Comparison of ENCODE assay signal across 1 cellular context in the genomic region with DNA sequence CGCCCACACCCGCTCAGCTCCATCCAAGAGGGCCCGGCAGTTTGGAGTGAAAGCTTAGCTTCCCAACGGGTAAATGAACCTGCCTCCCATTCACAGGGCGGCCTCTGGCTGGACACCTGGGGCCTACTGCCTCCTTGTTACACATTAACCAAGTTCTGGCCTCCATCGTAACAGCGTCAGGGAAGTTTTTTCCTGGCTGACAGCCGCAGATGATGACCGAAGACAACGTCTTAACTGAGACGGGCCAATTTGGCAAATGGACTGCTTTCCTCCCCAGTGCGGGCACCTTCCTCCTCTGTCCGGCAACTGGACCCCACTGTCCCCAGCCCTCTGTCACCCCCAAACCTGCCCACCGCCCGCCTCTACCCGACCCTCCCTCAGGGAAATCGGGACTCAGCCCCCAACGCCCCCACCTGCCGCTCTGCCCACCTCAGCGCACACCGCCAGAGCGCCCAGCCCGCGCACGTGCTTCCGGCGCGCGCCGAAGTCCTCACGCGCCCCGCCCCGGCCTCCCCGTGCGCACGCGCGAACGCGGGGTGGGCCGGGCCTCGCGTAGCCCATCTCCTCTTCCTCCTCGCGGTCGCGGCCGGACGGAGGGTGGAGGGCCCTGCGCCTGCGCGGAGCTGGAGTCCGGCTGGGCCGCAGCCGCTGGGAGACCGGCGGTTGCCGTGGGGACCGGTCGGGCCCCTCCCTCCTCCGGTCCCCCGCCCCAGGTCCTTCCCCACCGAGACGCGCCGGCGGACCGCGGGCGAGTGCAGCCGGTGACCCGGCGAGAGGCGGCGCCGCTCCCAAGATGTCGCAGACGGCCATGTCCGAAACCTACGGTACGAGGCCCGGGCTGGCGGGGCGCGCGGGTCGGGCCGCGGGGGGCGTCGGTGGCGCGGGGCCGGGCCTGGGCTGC.
TF ChIP-seq lines count a peak whose summit lies in the region.

A gene with protein sequence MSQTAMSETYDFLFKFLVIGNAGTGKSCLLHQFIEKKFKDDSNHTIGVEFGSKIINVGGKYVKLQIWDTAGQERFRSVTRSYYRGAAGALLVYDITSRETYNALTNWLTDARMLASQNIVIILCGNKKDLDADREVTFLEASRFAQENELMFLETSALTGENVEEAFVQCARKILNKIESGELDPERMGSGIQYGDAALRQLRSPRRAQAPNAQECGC (plus strand): TSS at position 565 of the 901 bp plus-strand sequence. CDS start 229 bp downstream, at position 794.

TF ChIP-seq in K562, 482 proteins besides CTCF, POLR2A, EP300 and RAD21 (continued from another document and continues in another):
- no peak for TF ChIP-seq ZFP36 (IDR thresholded peaks at IDR 0.05; ENCODE audit: low read depth, low read length, partially characterized antibody)
- TF ChIP-seq BDP1 (IDR thresholded peaks at IDR 0.05; ENCODE audit: insufficient read depth, insufficient read length): no peak
- TF ChIP-seq, protein P1, sequence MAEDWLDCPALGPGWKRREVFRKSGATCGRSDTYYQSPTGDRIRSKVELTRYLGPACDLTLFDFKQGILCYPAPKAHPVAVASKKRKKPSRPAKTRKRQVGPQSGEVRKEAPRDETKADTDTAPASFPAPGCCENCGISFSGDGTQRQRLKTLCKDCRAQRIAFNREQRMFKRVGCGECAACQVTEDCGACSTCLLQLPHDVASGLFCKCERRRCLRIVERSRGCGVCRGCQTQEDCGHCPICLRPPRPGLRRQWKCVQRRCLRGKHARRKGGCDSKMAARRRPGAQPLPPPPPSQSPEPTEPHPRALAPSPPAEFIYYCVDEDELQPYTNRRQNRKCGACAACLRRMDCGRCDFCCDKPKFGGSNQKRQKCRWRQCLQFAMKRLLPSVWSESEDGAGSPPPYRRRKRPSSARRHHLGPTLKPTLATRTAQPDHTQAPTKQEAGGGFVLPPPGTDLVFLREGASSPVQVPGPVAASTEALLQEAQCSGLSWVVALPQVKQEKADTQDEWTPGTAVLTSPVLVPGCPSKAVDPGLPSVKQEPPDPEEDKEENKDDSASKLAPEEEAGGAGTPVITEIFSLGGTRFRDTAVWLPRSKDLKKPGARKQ (CRISPR knock-in tag; IDR thresholded peaks at IDR 0.05): no peak
- TF ChIP-seq NUFIP1 (IDR thresholded peaks at IDR 0.05; ENCODE audit: partially characterized antibody): no peak
- TF ChIP-seq PTBP1 (IDR thresholded peaks at IDR 0.05; ENCODE audit: low read depth, low read length): no peak
- no peak for TF ChIP-seq BRCA1 (IDR thresholded peaks at IDR 0.05)
- no peak; the same call in 1 of the 2 replicates for TF ChIP-seq BRCA1 (CRISPR knock-in tag; IDR thresholded peaks at IDR 0.05)
- TF ChIP-seq, protein P2, sequence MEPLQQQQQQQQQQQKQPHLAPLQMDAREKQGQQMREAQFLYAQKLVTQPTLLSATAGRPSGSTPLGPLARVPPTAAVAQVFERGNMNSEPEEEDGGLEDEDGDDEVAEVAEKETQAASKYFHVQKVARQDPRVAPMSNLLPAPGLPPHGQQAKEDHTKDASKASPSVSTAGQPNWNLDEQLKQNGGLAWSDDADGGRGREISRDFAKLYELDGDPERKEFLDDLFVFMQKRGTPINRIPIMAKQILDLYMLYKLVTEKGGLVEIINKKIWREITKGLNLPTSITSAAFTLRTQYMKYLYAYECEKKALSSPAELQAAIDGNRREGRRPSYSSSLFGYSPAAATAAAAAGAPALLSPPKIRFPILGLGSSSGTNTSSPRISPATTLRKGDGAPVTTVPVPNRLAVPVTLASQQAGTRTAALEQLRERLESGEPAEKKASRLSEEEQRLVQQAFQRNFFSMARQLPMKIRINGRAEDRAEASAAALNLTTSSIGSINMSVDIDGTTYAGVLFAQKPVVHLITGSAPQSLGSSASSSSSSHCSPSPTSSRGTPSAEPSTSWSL (CRISPR knock-in tag; IDR thresholded peaks at IDR 0.05; ENCODE audit: borderline replicate concordance): no peak
- TF ChIP-seq, protein P3, sequence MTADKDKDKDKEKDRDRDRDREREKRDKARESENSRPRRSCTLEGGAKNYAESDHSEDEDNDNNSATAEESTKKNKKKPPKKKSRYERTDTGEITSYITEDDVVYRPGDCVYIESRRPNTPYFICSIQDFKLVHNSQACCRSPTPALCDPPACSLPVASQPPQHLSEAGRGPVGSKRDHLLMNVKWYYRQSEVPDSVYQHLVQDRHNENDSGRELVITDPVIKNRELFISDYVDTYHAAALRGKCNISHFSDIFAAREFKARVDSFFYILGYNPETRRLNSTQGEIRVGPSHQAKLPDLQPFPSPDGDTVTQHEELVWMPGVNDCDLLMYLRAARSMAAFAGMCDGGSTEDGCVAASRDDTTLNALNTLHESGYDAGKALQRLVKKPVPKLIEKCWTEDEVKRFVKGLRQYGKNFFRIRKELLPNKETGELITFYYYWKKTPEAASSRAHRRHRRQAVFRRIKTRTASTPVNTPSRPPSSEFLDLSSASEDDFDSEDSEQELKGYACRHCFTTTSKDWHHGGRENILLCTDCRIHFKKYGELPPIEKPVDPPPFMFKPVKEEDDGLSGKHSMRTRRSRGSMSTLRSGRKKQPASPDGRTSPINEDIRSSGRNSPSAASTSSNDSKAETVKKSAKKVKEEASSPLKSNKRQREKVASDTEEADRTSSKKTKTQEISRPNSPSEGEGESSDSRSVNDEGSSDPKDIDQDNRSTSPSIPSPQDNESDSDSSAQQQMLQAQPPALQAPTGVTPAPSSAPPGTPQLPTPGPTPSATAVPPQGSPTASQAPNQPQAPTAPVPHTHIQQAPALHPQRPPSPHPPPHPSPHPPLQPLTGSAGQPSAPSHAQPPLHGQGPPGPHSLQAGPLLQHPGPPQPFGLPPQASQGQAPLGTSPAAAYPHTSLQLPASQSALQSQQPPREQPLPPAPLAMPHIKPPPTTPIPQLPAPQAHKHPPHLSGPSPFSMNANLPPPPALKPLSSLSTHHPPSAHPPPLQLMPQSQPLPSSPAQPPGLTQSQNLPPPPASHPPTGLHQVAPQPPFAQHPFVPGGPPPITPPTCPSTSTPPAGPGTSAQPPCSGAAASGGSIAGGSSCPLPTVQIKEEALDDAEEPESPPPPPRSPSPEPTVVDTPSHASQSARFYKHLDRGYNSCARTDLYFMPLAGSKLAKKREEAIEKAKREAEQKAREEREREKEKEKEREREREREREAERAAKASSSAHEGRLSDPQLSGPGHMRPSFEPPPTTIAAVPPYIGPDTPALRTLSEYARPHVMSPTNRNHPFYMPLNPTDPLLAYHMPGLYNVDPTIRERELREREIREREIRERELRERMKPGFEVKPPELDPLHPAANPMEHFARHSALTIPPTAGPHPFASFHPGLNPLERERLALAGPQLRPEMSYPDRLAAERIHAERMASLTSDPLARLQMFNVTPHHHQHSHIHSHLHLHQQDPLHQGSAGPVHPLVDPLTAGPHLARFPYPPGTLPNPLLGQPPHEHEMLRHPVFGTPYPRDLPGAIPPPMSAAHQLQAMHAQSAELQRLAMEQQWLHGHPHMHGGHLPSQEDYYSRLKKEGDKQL (CRISPR knock-in tag; IDR thresholded peaks at IDR 0.05; ENCODE audit: borderline replicate concordance): no peak
- no peak for TF ChIP-seq NFIC (IDR thresholded peaks at IDR 0.05)
- no peak for TF ChIP-seq NR1H2 (CRISPR knock-in tag; IDR thresholded peaks at IDR 0.05)
- no peak for TF ChIP-seq RHOXF2B (CRISPR knock-in tag; conservative IDR thresholded peaks at IDR 0.05)
- no peak for TF ChIP-seq NFE2L1 (tag; IDR thresholded peaks at IDR 0.05; ENCODE audit: borderline replicate concordance, low read depth)
- TF ChIP-seq GATAD2A (IDR thresholded peaks at IDR 0.05): no peak
- TF ChIP-seq, protein P4, sequence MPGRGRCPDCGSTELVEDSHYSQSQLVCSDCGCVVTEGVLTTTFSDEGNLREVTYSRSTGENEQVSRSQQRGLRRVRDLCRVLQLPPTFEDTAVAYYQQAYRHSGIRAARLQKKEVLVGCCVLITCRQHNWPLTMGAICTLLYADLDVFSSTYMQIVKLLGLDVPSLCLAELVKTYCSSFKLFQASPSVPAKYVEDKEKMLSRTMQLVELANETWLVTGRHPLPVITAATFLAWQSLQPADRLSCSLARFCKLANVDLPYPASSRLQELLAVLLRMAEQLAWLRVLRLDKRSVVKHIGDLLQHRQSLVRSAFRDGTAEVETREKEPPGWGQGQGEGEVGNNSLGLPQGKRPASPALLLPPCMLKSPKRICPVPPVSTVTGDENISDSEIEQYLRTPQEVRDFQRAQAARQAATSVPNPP (IDR thresholded peaks at IDR 0.05; ENCODE audit: borderline replicate concordance, insufficient read depth, insufficient read length): no peak
- TF ChIP-seq, protein P5, sequence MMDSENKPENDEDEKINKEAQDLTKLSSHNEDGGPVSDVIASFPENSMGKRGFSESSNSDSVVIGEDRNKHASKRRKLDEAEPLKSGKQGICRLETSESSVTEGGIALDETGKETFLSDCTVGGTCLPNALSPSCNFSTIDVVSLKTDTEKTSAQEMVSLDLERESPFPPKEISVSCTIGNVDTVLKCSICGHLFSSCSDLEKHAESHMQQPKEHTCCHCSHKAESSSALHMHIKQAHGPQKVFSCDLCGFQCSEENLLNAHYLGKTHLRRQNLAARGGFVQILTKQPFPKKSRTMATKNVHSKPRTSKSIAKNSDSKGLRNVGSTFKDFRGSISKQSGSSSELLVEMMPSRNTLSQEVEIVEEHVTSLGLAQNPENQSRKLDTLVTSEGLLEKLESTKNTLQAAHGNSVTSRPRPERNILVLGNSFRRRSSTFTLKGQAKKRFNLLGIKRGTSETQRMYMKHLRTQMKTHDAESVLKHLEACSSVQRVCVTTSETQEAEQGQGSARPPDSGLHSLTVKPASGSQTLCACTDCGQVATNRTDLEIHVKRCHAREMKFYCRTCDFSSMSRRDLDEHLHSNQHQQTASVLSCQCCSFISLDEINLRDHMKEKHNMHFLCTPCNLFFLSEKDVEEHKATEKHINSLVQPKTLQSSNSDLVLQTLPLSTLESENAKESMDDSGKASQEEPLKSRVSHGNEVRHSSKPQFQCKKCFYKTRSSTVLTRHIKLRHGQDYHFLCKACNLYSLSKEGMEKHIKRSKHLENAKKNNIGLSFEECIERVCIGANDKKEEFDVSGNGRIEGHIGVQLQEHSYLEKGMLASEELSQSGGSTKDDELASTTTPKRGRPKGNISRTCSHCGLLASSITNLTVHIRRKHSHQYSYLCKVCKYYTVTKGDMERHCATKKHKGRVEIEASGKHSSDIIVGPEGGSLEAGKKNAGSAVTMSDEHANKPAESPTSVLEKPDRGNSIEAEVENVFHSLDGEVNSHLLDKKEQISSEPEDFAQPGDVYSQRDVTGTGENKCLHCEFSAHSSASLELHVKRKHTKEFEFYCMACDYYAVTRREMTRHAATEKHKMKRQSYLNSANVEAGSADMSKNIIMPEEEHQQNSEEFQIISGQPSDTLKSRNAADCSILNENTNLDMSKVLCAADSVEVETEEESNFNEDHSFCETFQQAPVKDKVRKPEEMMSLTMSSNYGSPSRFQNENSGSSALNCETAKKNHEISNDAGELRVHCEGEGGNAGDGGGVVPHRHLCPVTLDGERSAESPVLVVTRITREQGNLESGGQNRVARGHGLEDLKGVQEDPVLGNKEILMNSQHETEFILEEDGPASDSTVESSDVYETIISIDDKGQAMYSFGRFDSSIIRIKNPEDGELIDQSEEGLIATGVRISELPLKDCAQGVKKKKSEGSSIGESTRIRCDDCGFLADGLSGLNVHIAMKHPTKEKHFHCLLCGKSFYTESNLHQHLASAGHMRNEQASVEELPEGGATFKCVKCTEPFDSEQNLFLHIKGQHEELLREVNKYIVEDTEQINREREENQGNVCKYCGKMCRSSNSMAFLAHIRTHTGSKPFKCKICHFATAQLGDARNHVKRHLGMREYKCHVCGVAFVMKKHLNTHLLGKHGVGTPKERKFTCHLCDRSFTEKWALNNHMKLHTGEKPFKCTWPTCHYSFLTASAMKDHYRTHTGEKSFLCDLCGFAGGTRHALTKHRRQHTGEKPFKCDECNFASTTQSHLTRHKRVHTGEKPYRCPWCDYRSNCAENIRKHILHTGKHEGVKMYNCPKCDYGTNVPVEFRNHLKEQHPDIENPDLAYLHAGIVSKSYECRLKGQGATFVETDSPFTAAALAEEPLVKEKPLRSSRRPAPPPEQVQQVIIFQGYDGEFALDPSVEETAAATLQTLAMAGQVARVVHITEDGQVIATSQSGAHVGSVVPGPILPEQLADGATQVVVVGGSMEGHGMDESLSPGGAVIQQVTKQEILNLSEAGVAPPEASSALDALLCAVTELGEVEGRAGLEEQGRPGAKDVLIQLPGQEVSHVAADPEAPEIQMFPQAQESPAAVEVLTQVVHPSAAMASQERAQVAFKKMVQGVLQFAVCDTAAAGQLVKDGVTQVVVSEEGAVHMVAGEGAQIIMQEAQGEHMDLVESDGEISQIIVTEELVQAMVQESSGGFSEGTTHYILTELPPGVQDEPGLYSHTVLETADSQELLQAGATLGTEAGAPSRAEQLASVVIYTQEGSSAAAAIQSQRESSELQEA (IDR thresholded peaks at IDR 0.05; ENCODE audit: low read depth): no peak
- TF ChIP-seq ZC3H8 (IDR thresholded peaks at IDR 0.05): no peak
- TF ChIP-seq HMG20B (CRISPR knock-in tag; IDR thresholded peaks at IDR 0.05): no peak
- TF ChIP-seq HLTF (IDR thresholded peaks at IDR 0.05): no peak
- TF ChIP-seq, protein P6, sequence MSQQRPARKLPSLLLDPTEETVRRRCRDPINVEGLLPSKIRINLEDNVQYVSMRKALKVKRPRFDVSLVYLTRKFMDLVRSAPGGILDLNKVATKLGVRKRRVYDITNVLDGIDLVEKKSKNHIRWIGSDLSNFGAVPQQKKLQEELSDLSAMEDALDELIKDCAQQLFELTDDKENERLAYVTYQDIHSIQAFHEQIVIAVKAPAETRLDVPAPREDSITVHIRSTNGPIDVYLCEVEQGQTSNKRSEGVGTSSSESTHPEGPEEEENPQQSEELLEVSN (IDR thresholded peaks at IDR 0.05; ENCODE audit: borderline replicate concordance in 1 of 2, extremely low read depth in 1 of 2, insufficient read depth in 1 of 2, insufficient read length in 1 of 2, low read depth in 1 of 2, low read length in 1 of 2, poor library complexity in 1 of 2, severe bottlenecking in 1 of 2): peak; percentile 99 to 100
- TF ChIP-seq ZNF175 (CRISPR knock-in tag; IDR thresholded peaks at IDR 0.05; ENCODE audit: low read depth): peak; percentile 92
- TF ChIP-seq RFX7 (CRISPR knock-in tag; IDR thresholded peaks at IDR 0.05): no peak
- TF ChIP-seq, protein P7, sequence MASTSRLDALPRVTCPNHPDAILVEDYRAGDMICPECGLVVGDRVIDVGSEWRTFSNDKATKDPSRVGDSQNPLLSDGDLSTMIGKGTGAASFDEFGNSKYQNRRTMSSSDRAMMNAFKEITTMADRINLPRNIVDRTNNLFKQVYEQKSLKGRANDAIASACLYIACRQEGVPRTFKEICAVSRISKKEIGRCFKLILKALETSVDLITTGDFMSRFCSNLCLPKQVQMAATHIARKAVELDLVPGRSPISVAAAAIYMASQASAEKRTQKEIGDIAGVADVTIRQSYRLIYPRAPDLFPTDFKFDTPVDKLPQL (IDR thresholded peaks at IDR 0.05; ENCODE audit: extremely low read depth, insufficient read length): no peak
- TF ChIP-seq, protein P8, sequence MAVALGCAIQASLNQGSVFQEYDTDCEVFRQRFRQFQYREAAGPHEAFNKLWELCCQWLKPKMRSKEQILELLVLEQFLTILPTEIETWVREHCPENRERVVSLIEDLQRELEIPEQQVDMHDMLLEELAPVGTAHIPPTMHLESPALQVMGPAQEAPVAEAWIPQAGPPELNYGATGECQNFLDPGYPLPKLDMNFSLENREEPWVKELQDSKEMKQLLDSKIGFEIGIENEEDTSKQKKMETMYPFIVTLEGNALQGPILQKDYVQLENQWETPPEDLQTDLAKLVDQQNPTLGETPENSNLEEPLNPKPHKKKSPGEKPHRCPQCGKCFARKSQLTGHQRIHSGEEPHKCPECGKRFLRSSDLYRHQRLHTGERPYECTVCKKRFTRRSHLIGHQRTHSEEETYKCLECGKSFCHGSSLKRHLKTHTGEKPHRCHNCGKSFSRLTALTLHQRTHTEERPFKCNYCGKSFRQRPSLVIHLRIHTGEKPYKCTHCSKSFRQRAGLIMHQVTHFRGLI (CRISPR knock-in tag; IDR thresholded peaks at IDR 0.05): no peak
- peak; percentile 34; the same call in 1 of the 2 replicates for TF ChIP-seq CBX5 (IDR thresholded peaks at IDR 0.05; ENCODE audit: borderline replicate concordance, low read depth)
- TF ChIP-seq MAZ (CRISPR knock-in tag; conservative IDR thresholded peaks at IDR 0.05 in 1 of 2, IDR thresholded peaks at IDR 0.05 in 1 of 2): peak; percentile 85 to 93
- no peak for TF ChIP-seq CHCHD3 (CRISPR knock-in tag; IDR thresholded peaks at IDR 0.05)
- no peak; the same call in 1 of the 2 replicates for TF ChIP-seq ZBTB1 (CRISPR knock-in tag; IDR thresholded peaks at IDR 0.05; ENCODE audit: borderline replicate concordance, low read depth)
